Comparison of ENCODE assay signal across 8 cellular contexts in genomic region chr11:8192016-8192895, GRCh38. TPM values are rescaled to one million over a fixed set of nuclear protein-coding genes. Genes with fewer than 3 reads are reported as not detected.
DNase-seq lines count a peak whose midpoint lies in the region; ATAC-seq and TF ChIP-seq lines count a peak whose summit lies in the region.

No MANE protein-coding gene starts in this region.

- WGBS in esophagus squamous epithelium, 2 donors = 55 to 65% methylated on average over 10 to 19 of the region's 19 CpGs
- 72 to 74% methylated on average over 19 of the region's 19 CpGs for WGBS in tibial nerve, 2 donors

- TF ChIP-seq POLR2A in esophagus squamous epithelium (IDR thresholded peaks at IDR 0.05) = no peak
- TF ChIP-seq POLR2A in tibial nerve (IDR thresholded peaks at IDR 0.05) = no peak

- peak; percentile 68 for TF ChIP-seq CTCF in activated CD8-positive, alpha-beta T cell treated with anti-CD3 and anti-CD28 coated beads for 36 hours (IDR thresholded peaks at IDR 0.05)
- TF ChIP-seq CTCF in esophagus squamous epithelium (IDR thresholded peaks at IDR 0.05) = peak; percentile 52 to 80 (median 72)
- TF ChIP-seq CTCF in natural killer cell (IDR thresholded peaks at IDR 0.05) = peak; percentile 57
- TF ChIP-seq CTCF in tibial nerve (IDR thresholded peaks at IDR 0.05) = peak; percentile 68 to 80 (median 70)

- H3K27ac Mint-ChIP-seq in activated CD8-positive, alpha-beta T cell treated with anti-CD3 and anti-CD28 coated beads for 36 hours = no peak overlapping the region
- no peak overlapping the region for H3K27ac Mint-ChIP-seq in natural killer cell

- H3K9me3 ChIP-seq in esophagus squamous epithelium (no peaks in the 10 kb centered on the region), tibial nerve (no peaks in the 10 kb centered on the region)

- H3K4me3 Mint-ChIP-seq in activated CD8-positive, alpha-beta T cell treated with anti-CD3 and anti-CD28 coated beads for 36 hours = no peak overlapping the region
- no peak overlapping the region for H3K4me3 Mint-ChIP-seq in natural killer cell

- CTCF ChIA-PET in activated CD8-positive, alpha-beta T cell treated with anti-CD3 and anti-CD28 coated beads for 36 hours (lab: Charles Lee) = interaction anchor here (0.7 to 4.9 kb wide), 16 partner anchors 10 to 375 kb away, joined by 3 to 23 read pairs (median 4); partner anchors contain the start of genes LMO1 and RIC3

- H3K27ac ChIP-seq in esophagus squamous epithelium (no peak overlapping the region), tibial nerve (no peak overlapping the region)

- POLR2A ChIA-PET in activated CD8-positive, alpha-beta T cell treated with anti-CD3 and anti-CD28 coated beads for 36 hours (lab: Charles Lee) = no interaction called here

- intact Hi-C loops in activated CD8-positive, alpha-beta T cell treated with anti-CD3 and anti-CD28 coated beads for 36 hours (cut with micrococcal nuclease) = no loop called here
- intact Hi-C loops in esophagus squamous epithelium (cut with DNase I) = no loop called here
- intact Hi-C loops in natural killer cell (cut with micrococcal nuclease) = no loop called here

- H3K4me3 ChIP-seq in esophagus squamous epithelium (no peak overlapping the region), tibial nerve (no peak overlapping the region)

- no peaks in the 10 kb centered on the region for H3K9me3 Mint-ChIP-seq in activated CD8-positive, alpha-beta T cell treated with anti-CD3 and anti-CD28 coated beads for 36 hours
- H3K9me3 Mint-ChIP-seq in natural killer cell = no peaks in the 10 kb centered on the region

- H3K27me3 ChIP-seq in esophagus squamous epithelium (peaks cover 0 to 42% (median 0%) of the 10 kb centered on the region in 4 donors), tibial nerve (no peaks in the 10 kb centered on the region)

- peaks cover 30% of the 10 kb centered on the region for H3K27me3 Mint-ChIP-seq in activated CD8-positive, alpha-beta T cell treated with anti-CD3 and anti-CD28 coated beads for 36 hours
- H3K27me3 Mint-ChIP-seq in natural killer cell (ENCODE audit: low read depth in 2 of 2) = peaks cover 10 to 16% of the 10 kb centered on the region in 2 donors

- H3K36me3 ChIP-seq in esophagus squamous epithelium (no peaks in the 10 kb centered on the region), tibial nerve (no peaks in the 10 kb centered on the region)

- peak; percentile 62 for ATAC-seq in HG02970 (IDR thresholded peaks at IDR 0.05; ENCODE audit: low FRiP score, unreplicated experiment)
- ATAC-seq in activated CD8-positive, alpha-beta T cell treated with anti-CD3 and anti-CD28 coated beads for 36 hours = peak; percentile 62
- ATAC-seq in natural killer cell = peak in 1 of 3 donors; percentile 66
- no peak for ATAC-seq in GM18870 (IDR thresholded peaks at IDR 0.05; ENCODE audit: unreplicated experiment)

- no peak for TF ChIP-seq EP300 in tibial nerve (IDR thresholded peaks at IDR 0.05)

- no peaks in the 10 kb centered on the region for H3K36me3 Mint-ChIP-seq in activated CD8-positive, alpha-beta T cell treated with anti-CD3 and anti-CD28 coated beads for 36 hours (ENCODE audit: low read depth)
- H3K36me3 Mint-ChIP-seq in natural killer cell = no peaks in the 10 kb centered on the region

- no peaks in the 10 kb centered on the region for H3K4me1 Mint-ChIP-seq in activated CD8-positive, alpha-beta T cell treated with anti-CD3 and anti-CD28 coated beads for 36 hours (ENCODE audit: low read depth)
- no peaks in the 10 kb centered on the region for H3K4me1 Mint-ChIP-seq in natural killer cell

- DNase-seq in GM04503 (ENCODE audit: low read depth) (peak; percentile 14), NCI-H345 treated with DMSO at 0.1 percent for 48 hours (lab: John Stamatoyannopoulos, UW; ENCODE audit: unreplicated experiment) (peak; percentile 37), esophagus squamous epithelium (lab: John Stamatoyannopoulos, UW) (no peak), natural killer cell (no peak), tibial nerve (ENCODE audit: low spot score in 2 of 2) (peak in 1 of 2 donors; percentile 62)
- peak; percentile 59 for DNase-seq in activated CD8-positive, alpha-beta T cell treated with anti-CD3 and anti-CD28 coated beads for 36 hours

- H3K4me1 ChIP-seq in esophagus squamous epithelium = peaks cover 0 to 5% (median 0%) of the 10 kb centered on the region in 3 donors
- no peaks in the 10 kb centered on the region for H3K4me1 ChIP-seq in tibial nerve

RNA-seq across cellular contexts. Expression of gene RIC3, which starts 23.4 kb away (rescaled TPM):
- total RNA-seq in activated CD8-positive, alpha-beta T cell treated with anti-CD3 and anti-CD28 coated beads for 36 hours = 1 to 10 TPM; 7.6 to 7.7 TPM
- total RNA-seq in esophagus squamous epithelium (10 to 100 TPM in 1 of 4 donors, 1 to 10 TPM in 3; 2.7 to 14.1 (median 8.1) TPM), natural killer cell (1 to 10 TPM; 3.5 to 4.7 (median 3.6) TPM), tibial nerve (10 to 100 TPM; 11.8 to 28.2 (median 18.9) TPM)

Comparison
In these comparisons a context has a peak if more than half of its experiments do, and no peak if none do; other contexts are left out.
1. DNase-seq: peak in GM04503 (single experiment), NCI-H345 treated with DMSO at 0.1 percent for 48 hours (single experiment) and activated CD8-positive, alpha-beta T cell treated with anti-CD3 and anti-CD28 coated beads for 36 hours (single experiment); none in esophagus squamous epithelium (single experiment) and natural killer cell (single experiment).
2. Peak in every context shown above with its lines, with median percentiles within 50 percentile points of each other: CTCF ChIP-seq.